In genomic region chr12:22631863-22632463, GRCh38 we compare ENCODE assay signal across 8 cellular contexts. TPM values are rescaled to one million over a fixed set of nuclear protein-coding genes. Genes with fewer than 3 reads are reported as not detected.
A peak's percentile ranks its signal among the peaks of the same experiment; 100 is the strongest.
DNase-seq lines count a peak whose midpoint lies in the region; ATAC-seq and TF ChIP-seq lines count a peak whose summit lies in the region.

No MANE protein-coding gene starts in this region.

- H2AFZ ChIP-seq in PC-3 (ENCODE audit: low read length) = no peak overlapping the region

- H3K4me1 ChIP-seq in PC-3 (ENCODE audit: insufficient read depth, low read length) = peaks cover 15% of the 10 kb centered on the region
- peaks cover 46 to 47% of the 10 kb centered on the region in 2 donors for H3K4me1 ChIP-seq in thoracic aorta (ENCODE audit: control insufficient read depth in 1 of 2, low read depth in 2 of 2)

- TF ChIP-seq CTCF in PC-3 (conservative IDR thresholded peaks at IDR 0.05; ENCODE audit: low read depth, low read length) = peak; percentile 66
- TF ChIP-seq CTCF in fibroblast of pulmonary artery (IDR thresholded peaks at IDR 0.05; ENCODE audit: low read length, missing control alignments) = peak; percentile 59
- peak; percentile 56 for TF ChIP-seq CTCF in thoracic aorta (IDR thresholded peaks at IDR 0.05)

- H3K4me1 Mint-ChIP-seq in activated CD4-positive, alpha-beta T cell treated with anti-CD3 and anti-CD28 coated beads for 36 hours = peaks cover 67% of the 10 kb centered on the region

- no peak overlapping the region for H3K9ac ChIP-seq in PC-3 (ENCODE audit: low read length)

- H3K4me2 ChIP-seq in PC-3 (ENCODE audit: low read length) = no peak overlapping the region

- peaks cover 27% of the 10 kb centered on the region for H4K20me1 ChIP-seq in PC-3 (ENCODE audit: low read length)

- BruUV-seq in PC-3 (replicated peaks; lab: Mats Ljungman, UMichigan) = no TSS peak

- POLR2A ChIA-PET in PC-3 (lab: Charles Lee; ENCODE audit: unreplicated experiment) = no interaction called here
- POLR2A ChIA-PET in activated CD4-positive, alpha-beta T cell treated with anti-CD3 and anti-CD28 coated beads for 36 hours (lab: Charles Lee) = no interaction called here

- H3K4me3 ChIP-seq in PC-3 (ENCODE audit: low read length) = no peak overlapping the region
- H3K4me3 ChIP-seq in fibroblast of pulmonary artery (replicated peaks; ENCODE audit: low read depth, low read length) = no peak overlapping the region
- no peak overlapping the region for H3K4me3 ChIP-seq in thoracic aorta

- no peaks in the 10 kb centered on the region for H3F3A ChIP-seq in PC-3 (ENCODE audit: low read length, unreplicated experiment)

- peaks cover 29% of the 10 kb centered on the region for H3K36me3 Mint-ChIP-seq in activated CD4-positive, alpha-beta T cell treated with anti-CD3 and anti-CD28 coated beads for 36 hours (ENCODE audit: low read depth)

- CTCF ChIA-PET in PC-3 (lab: Charles Lee) = no interaction called here
- CTCF ChIA-PET in activated CD4-positive, alpha-beta T cell treated with anti-CD3 and anti-CD28 coated beads for 36 hours (lab: Charles Lee) = interaction anchor here (0.7 kb wide), 1 partner anchor 148 kb away, joined by 3 read pairs; no protein-coding TSS in a partner anchor

- H3K9me3 ChIP-seq in PC-3 (ENCODE audit: low read length) = no peaks in the 10 kb centered on the region
- H3K9me3 ChIP-seq in thoracic aorta = no peaks in the 10 kb centered on the region

- DNase-seq in SIG-M5 treated with dmso at 0.1 percent for 504 hours (lab: John Stamatoyannopoulos, UW; ENCODE audit: unreplicated experiment) (peak; percentile 30), SIG-M5 (lab: John Stamatoyannopoulos, UW) (no peak), PC-3 (peak; percentile 31), fibroblast of pulmonary artery (ENCODE audit: low read depth) (peak; percentile 35), thoracic aorta (ENCODE audit: low spot score) (no peak)
- DNase-seq in activated CD4-positive, alpha-beta T cell treated with anti-CD3 and anti-CD28 coated beads for 36 hours = no peak

- no peaks in the 10 kb centered on the region for H3K9me2 ChIP-seq in PC-3 (replicated peaks; ENCODE audit: low read length)

- no peak overlapping the region for H3K27ac Mint-ChIP-seq in activated CD4-positive, alpha-beta T cell treated with anti-CD3 and anti-CD28 coated beads for 36 hours

- intact Hi-C loops in PC-3 (cut with micrococcal nuclease) = loop anchor here (5.0 kb wide), 1 partner anchor 170 kb away; no protein-coding TSS in a partner anchor
- intact Hi-C loops in activated CD4-positive, alpha-beta T cell treated with anti-CD3 and anti-CD28 coated beads for 36 hours (cut with DNase I, micrococcal nuclease) = loop anchor here (1.0 to 5.0 kb wide), 2 partner anchors 103 to 975 kb away; partner anchors contain the start of gene LDHB (in 1 of the 2)

- H3K4me3 Mint-ChIP-seq in activated CD4-positive, alpha-beta T cell treated with anti-CD3 and anti-CD28 coated beads for 36 hours = no peak overlapping the region

- H3K27ac ChIP-seq in PC-3 (ENCODE audit: low read length) (no peak overlapping the region), thoracic aorta (no peak overlapping the region)

- H3K79me2 ChIP-seq in PC-3 (ENCODE audit: low read length) = peaks cover 96% of the 10 kb centered on the region

- H3K36me3 ChIP-seq in PC-3 (ENCODE audit: low read depth, low read length) (peaks cover 8% of the 10 kb centered on the region), thoracic aorta (no peaks in the 10 kb centered on the region)

- ATAC-seq in PC-3 (no peak), thoracic aorta (ENCODE audit: insufficient number of reproducible peaks, low FRiP score, low read depth) (no peak), GM19035 (IDR thresholded peaks at IDR 0.05; ENCODE audit: unreplicated experiment) (no peak), HG03097 (IDR thresholded peaks at IDR 0.05; ENCODE audit: low FRiP score, unreplicated experiment) (no peak)
- ATAC-seq in activated CD4-positive, alpha-beta T cell treated with anti-CD3 and anti-CD28 coated beads for 36 hours = no peak

- H3K27me3 ChIP-seq in PC-3 (ENCODE audit: low read length) (no peaks in the 10 kb centered on the region), thoracic aorta (replicated peaks; ENCODE audit: insufficient read depth) (no peaks in the 10 kb centered on the region)

- H3K27me3 Mint-ChIP-seq in activated CD4-positive, alpha-beta T cell treated with anti-CD3 and anti-CD28 coated beads for 36 hours = no peaks in the 10 kb centered on the region

- H3K9me3 Mint-ChIP-seq in activated CD4-positive, alpha-beta T cell treated with anti-CD3 and anti-CD28 coated beads for 36 hours (ENCODE audit: low read depth) = no peaks in the 10 kb centered on the region

RNA-seq across cellular contexts. Expression of gene ETNK1, which starts 7.0 kb away (rescaled TPM):
- total RNA-seq in PC-3 (2014; rRNA removed) (17.8 and 22.2 TPM in 2 replicates), thoracic aorta (10 to 100 TPM; 24.9 to 38.0 TPM)
- total RNA-seq in activated CD4-positive, alpha-beta T cell treated with anti-CD3 and anti-CD28 coated beads for 36 hours = 10 to 100 TPM; 38.6 to 62.1 TPM

Comparison
In these comparisons a context has a peak if more than half of its experiments do, and no peak if none do; other contexts are left out.
1. DNase-seq: peak in SIG-M5 treated with dmso at 0.1 percent for 504 hours (single experiment), PC-3 (single experiment) and fibroblast of pulmonary artery (single experiment); none in SIG-M5 (single experiment), thoracic aorta (single experiment) and activated CD4-positive, alpha-beta T cell treated with anti-CD3 and anti-CD28 coated beads for 36 hours (single experiment).
2. Peak in every context shown above with its lines, with median percentiles within 50 percentile points of each other: CTCF ChIP-seq.